8 cellular contexts compared by ENCODE assay signal in the genomic region with DNA sequence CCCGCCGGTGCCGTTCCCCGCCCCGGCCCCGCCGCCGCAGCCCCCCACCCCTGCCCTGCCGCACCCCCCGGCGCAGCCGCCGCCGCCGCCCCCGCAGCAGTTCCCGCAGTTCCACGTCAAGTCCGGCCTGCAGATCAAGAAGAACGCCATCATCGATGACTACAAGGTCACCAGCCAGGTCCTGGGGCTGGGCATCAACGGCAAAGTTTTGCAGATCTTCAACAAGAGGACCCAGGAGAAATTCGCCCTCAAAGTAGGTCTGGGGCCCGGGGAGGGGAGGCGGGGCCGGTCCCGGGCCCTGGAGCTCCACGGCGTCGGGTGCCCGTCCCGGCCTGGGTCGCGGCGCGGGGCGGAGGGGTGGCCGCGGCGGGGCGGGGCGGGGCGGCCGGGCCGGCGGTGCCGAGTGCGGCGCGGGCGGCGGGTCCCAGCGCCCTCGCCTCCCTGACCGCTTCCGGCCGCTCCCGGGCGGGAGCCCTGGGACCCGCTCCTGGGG. TPM values are rescaled to one million over a fixed set of nuclear protein-coding genes. Genes with fewer than 3 reads are reported as not detected.
A peak's percentile ranks its signal among the peaks of the same experiment; 100 is the strongest.
DNase-seq lines count a peak whose midpoint lies in the region; ATAC-seq, FAIRE-seq and TF ChIP-seq lines count a peak whose summit lies in the region.

No MANE protein-coding gene starts in this region.

- peaks cover 46 to 52% of the 10 kb centered on the region in 2 experiments for H3K4me1 Mint-ChIP-seq in H9

- H3K4me2 ChIP-seq in DND-41 (ENCODE audit: insufficient read depth, low read length), result peak overlapping the region; percentile 89
- H3K4me2 ChIP-seq in H9 (ENCODE audit: insufficient read depth, insufficient read length, low read length), result peak overlapping the region; percentile 54
- no peak overlapping the region; the same call in 1 of the 2 replicates for H3K4me2 ChIP-seq in GM12878 (ENCODE audit: control insufficient read depth, insufficient read depth)

- no peaks in the 10 kb centered on the region for H3K36me3 ChIP-seq in DND-41 (ENCODE audit: insufficient read depth, low read length)
- no peaks in the 10 kb centered on the region; a peak in 1 of 4 replicates for H3K36me3 ChIP-seq in GM12878 (ENCODE audit: control insufficient read depth in 2 of 2, insufficient read depth in 2 of 2, low read length in 1 of 2)
- H3K36me3 ChIP-seq in iPS-20b (ENCODE audit: insufficient read depth, low read depth, low read length), result no peaks in the 10 kb centered on the region

- H3K56ac ChIP-seq in H9 (ENCODE audit: insufficient read length, low read depth, low read length), result no peak overlapping the region

- POLR2A ChIA-PET in GM12878 (lab: Charles Lee), result interaction anchor here (18.5 kb wide), 1 partner anchor 25 kb away, joined by 334 read pairs; no protein-coding TSS in a partner anchor

- H3K14ac ChIP-seq in H9 (ENCODE audit: insufficient read depth, low read length), result peak overlapping the region; percentile 17; the same call in 1 of the 2 replicates

- TF ChIP-seq POLR2A in GM12878 (IDR thresholded peaks at IDR 0.05; ENCODE audit: low read depth, low read length), result peak; percentile 12; the same call in 1 of the 2 replicates

- H3K27me3 Mint-ChIP-seq in H9 (ENCODE audit: low read depth), result peaks cover 67% of the 10 kb centered on the region

- SMC1A ChIA-PET in GM12878 (lab: Charles Lee; ENCODE audit: uncharacterized antibody, unreplicated experiment), result interaction anchor here (1.0 to 9.6 kb wide), 4 partner anchors 11 to 34 kb away, joined by 3 to 222 read pairs (median 5); no protein-coding TSS in a partner anchor

- ATAC-seq in DND-41 (ENCODE audit: insufficient read depth, low read depth) (peak; percentile 46), GM12878 (peak; percentile 22)

- H4K5ac ChIP-seq in H9 (ENCODE audit: insufficient read length, low read depth, low read length), result no peak overlapping the region

- H3K4me1 ChIP-seq in DND-41 (ENCODE audit: insufficient read depth, low read length), result peaks cover 28% of the 10 kb centered on the region
- peaks cover 13% of the 10 kb centered on the region; the same call in 1 of the 2 replicates for H3K4me1 ChIP-seq in H9 (ENCODE audit: insufficient read depth, low read length)
- H3K4me1 ChIP-seq in GM12878 (ENCODE audit: control insufficient read depth, insufficient read depth, low read length), result peaks cover 37% of the 10 kb centered on the region
- peaks cover 22% of the 10 kb centered on the region for H3K4me1 ChIP-seq in iPS-20b (ENCODE audit: insufficient read depth, low read length)

- no peak overlapping the region for H2BK120ac ChIP-seq in H9 (ENCODE audit: low read depth, low read length, poor library complexity, severe bottlenecking)

- H2AK5ac ChIP-seq in H9 (ENCODE audit: insufficient read length, low read length), result no peak overlapping the region

- H3K27ac ChIP-seq in DND-41 (ENCODE audit: low read length) (peak overlapping the region; percentile 21; the same call in 1 of the 2 replicates), H9 (ENCODE audit: insufficient read length, low read depth, low read length) (no peak overlapping the region), GM12878 (ENCODE audit: control insufficient read depth, insufficient read depth) (peak overlapping the region; percentile 86), iPS-20b (ENCODE audit: low read length) (no peak overlapping the region)

- RAD21 ChIA-PET in GM12878 (lab: Charles Lee; ENCODE audit: unreplicated experiment), result interaction anchor here (1.0 to 6.8 kb wide), 3 partner anchors 12 to 76 kb away, joined by 3 to 22 read pairs (median 5); no protein-coding TSS in a partner anchor

- no peaks in the 10 kb centered on the region for H3K79me1 ChIP-seq in H9 (ENCODE audit: insufficient read depth, low read depth, low read length, poor library complexity, severe bottlenecking)

- no peak overlapping the region for H4K91ac ChIP-seq in H9 (ENCODE audit: insufficient read length, low read depth, low read length)

- H3K79me2 ChIP-seq in DND-41 (ENCODE audit: insufficient read depth, low read length) (peaks cover 42% of the 10 kb centered on the region), H9 (ENCODE audit: insufficient read depth, low read length) (peaks cover 5% of the 10 kb centered on the region; the same call in 1 of the 2 replicates), GM12878 (ENCODE audit: control insufficient read depth, insufficient read depth, low read length) (peaks cover 47% of the 10 kb centered on the region)

- no TSS peak for BruUV-seq in GM12878 (replicated peaks; lab: Mats Ljungman, UMichigan)

- no peak overlapping the region for H3T11ph ChIP-seq in H9 (ENCODE audit: low read length)

- intact Hi-C loops in GM12878 (cut with micrococcal nuclease; ENCODE audit: unreplicated experiment), result no loop called here

- no peak overlapping the region for H2BK12ac ChIP-seq in H9 (ENCODE audit: insufficient read length, low read depth, low read length)

- no peak for TF ChIP-seq CTCF in DND-41 (IDR thresholded peaks at IDR 0.05; ENCODE audit: borderline replicate concordance, extremely low read depth, low read length, poor library complexity, severe bottlenecking)
- no peak for TF ChIP-seq CTCF in H9 (conservative IDR thresholded peaks at IDR 0.05)
- no peak for TF ChIP-seq CTCF in GM12878 (IDR thresholded peaks at IDR 0.05 in 2 of 3, conservative IDR thresholded peaks at IDR 0.05 in 1 of 3; ENCODE audit: control insufficient read depth in 2 of 3, extremely low read depth in 1 of 3, insufficient read depth in 1 of 3, low read depth in 3 of 3, low read length in 3 of 3)

- DNase-seq in DND-41 (peak; percentile 35), H9 (no peak), RCC 7860 (ENCODE audit: low spot score) (peak; percentile 6), GM12878 (ENCODE audit: low read depth, low spot score) (no peak), NCI-H1930 (lab: John Stamatoyannopoulos, UW) (no peak), SHP77 (lab: John Stamatoyannopoulos, UW) (no peak)
- peak; percentile 13 to 38 for DNase-seq in stimulated activated CD4-positive, alpha-beta T cell treated with anti-CD3 and anti-CD28 coated beads, Interleukin-1b, Interleukin-23, amount 100 ng/mL, for 4 hours (ENCODE audit: low read depth in 2 of 2)

- peaks cover 0 to 4% (median 0%) of the 10 kb centered on the region in 3 experiments; a peak in 1 of 7 replicates for H3K36me3 Mint-ChIP-seq in H9 (ENCODE audit: insufficient read depth in 1 of 3, low read depth in 3 of 3)

- H2AFZ ChIP-seq in DND-41 (ENCODE audit: low read depth, low read length) (peak overlapping the region; percentile 75), H9 (ENCODE audit: low read length) (no peak overlapping the region), GM12878 (ENCODE audit: control insufficient read depth, low read depth, low read length) (peak overlapping the region; percentile 13)

- FAIRE-seq in RCC 7860 (lab: Jason Lieb, UNC), result no peak
- FAIRE-seq in GM12878 (lab: Jason Lieb, UNC), result no peak

- H3K4me3 ChIP-seq in DND-41 (ENCODE audit: low read depth in 1 of 2, low read length in 2 of 2) (peak overlapping the region; percentile 87; a peak in 3 of 4 replicates), GM12878 (peak overlapping the region; percentile 91), iPS-20b (ENCODE audit: low read length) (peak overlapping the region; percentile 93)

- peaks cover 0 to 2% of the 10 kb centered on the region in 2 experiments; a peak in 1 of 5 replicates for H3K9me3 Mint-ChIP-seq in H9

- H3K4me3 Mint-ChIP-seq in H9, result peak overlapping the region; percentile 93 to 96

- no peak overlapping the region for H3K18ac ChIP-seq in H9 (ENCODE audit: insufficient read length, low read depth, low read length)

- H4K8ac ChIP-seq in H9 (replicated peaks; ENCODE audit: insufficient read length, low read depth, low read length), result no peak overlapping the region

- H2BK5ac ChIP-seq in H9 (ENCODE audit: insufficient read length, low read length), result no peak overlapping the region

- TF ChIP-seq RAD21 in GM12878 (IDR thresholded peaks at IDR 0.05; ENCODE audit: insufficient read depth, low read depth, low read length), result no peak

- in situ Hi-C loops in GM12878 (cut with MboI), result no loop called here

- CTCF ChIA-PET in GM12878 (lab: Yijun Ruan, JAX), result interaction anchor here (0.8 to 1.5 kb wide), 3 partner anchors 27 to 50 kb away, joined by 3 to 5 read pairs (median 4); a partner anchor contains a TSS

- no CpG with 5 or more reads among the region's 60 CpGs for WGBS in H9 (ENCODE audit: extremely low coverage, insufficient read length, low lambda C conversion rate)
- 2% methylated on average over 10 of the region's 60 CpGs for WGBS in GM12878 (ENCODE audit: insufficient coverage, insufficient replicate concordance, low lambda C conversion rate, missing lambda C conversion rate)

- H3K23ac ChIP-seq in H9 (ENCODE audit: insufficient read length, low read depth, low read length), result no peak overlapping the region

- peaks cover 39% of the 10 kb centered on the region for H3K27me3 ChIP-seq in DND-41 (ENCODE audit: insufficient read depth, low read length, poor library complexity)
- H3K27me3 ChIP-seq in H9 (ENCODE audit: insufficient read depth, low read length), result peaks cover 23% of the 10 kb centered on the region
- no peaks in the 10 kb centered on the region for H3K27me3 ChIP-seq in GM12878 (replicated peaks in 1 of 2; ENCODE audit: control insufficient read depth in 2 of 2, insufficient read depth in 2 of 2, low read length in 1 of 2)
- H3K27me3 ChIP-seq in iPS-20b (ENCODE audit: insufficient read depth, low read length), result peaks cover 59% of the 10 kb centered on the region

- no peak overlapping the region for H2BK20ac ChIP-seq in H9 (ENCODE audit: low read depth, low read length, poor library complexity, severe bottlenecking)

- TF ChIP-seq EP300 in GM12878 (IDR thresholded peaks at IDR 0.05; ENCODE audit: borderline replicate concordance in 1 of 2, control insufficient read depth in 1 of 2, low read depth in 2 of 2, low read length in 2 of 2), result no peak

- H3K9ac ChIP-seq in DND-41 (ENCODE audit: low read depth, low read length) (peak overlapping the region; percentile 70), H9 (ENCODE audit: extremely low read depth, insufficient read length, low read length) (peak overlapping the region; percentile 56), GM12878 (ENCODE audit: control insufficient read depth, insufficient read depth, low read length) (peak overlapping the region; percentile 76), iPS-20b (ENCODE audit: low read depth, low read length) (peak overlapping the region; percentile 89)

- H3K23me2 ChIP-seq in H9 (ENCODE audit: insufficient read length, low read depth, low read length, poor library complexity, severe bottlenecking), result peaks cover 15% of the 10 kb centered on the region

- H3K4ac ChIP-seq in H9 (ENCODE audit: low read depth, low read length), result no peak overlapping the region

- H3K27ac Mint-ChIP-seq in H9, result peak overlapping the region in 1 of 3 experiments; percentile 95; a peak in 2 of 7 replicates

- peaks cover 35% of the 10 kb centered on the region for H4K20me1 ChIP-seq in DND-41 (ENCODE audit: insufficient read depth, low read length)
- H4K20me1 ChIP-seq in H9 (ENCODE audit: control insufficient read depth, insufficient read depth, insufficient read length), result no peaks in the 10 kb centered on the region
- H4K20me1 ChIP-seq in GM12878 (ENCODE audit: control insufficient read depth, insufficient read depth), result no peaks in the 10 kb centered on the region

- no peak overlapping the region for H2BK15ac ChIP-seq in H9 (ENCODE audit: low read depth, low read length)

- H3K9me3 ChIP-seq in DND-41 (ENCODE audit: insufficient read depth, low read length, severe bottlenecking), result no peaks in the 10 kb centered on the region
- no peaks in the 10 kb centered on the region for H3K9me3 ChIP-seq in H9 (ENCODE audit: control insufficient read depth, low read depth, low read length)
- H3K9me3 ChIP-seq in GM12878 (replicated peaks; ENCODE audit: control insufficient read depth, insufficient read depth, low read length), result no peaks in the 10 kb centered on the region
- H3K9me3 ChIP-seq in iPS-20b (ENCODE audit: insufficient read depth, low read depth, low read length), result no peaks in the 10 kb centered on the region

RNA-seq across cellular contexts. Expression of a gene that starts 0.6 kb away (rescaled TPM):
- total RNA-seq in H9 (2021) (48.0 and 50.1 TPM in 2 replicates), GM12878 (2014; rRNA removed) (59.9 and 62.6 TPM in 2 replicates), GM12878 (2014; rRNA removed; fragmentation: Illumina TruSeq; extraction: Trizol) (36.1 and 38.8 TPM in 2 replicates), GM12878 (2021) (92.2 and 93.0 TPM in 2 replicates)
- 38.9 and 42.0 TPM in 2 replicates for total RNA-seq in GM12878 (2013; cell fraction: nucleolus; rRNA removed)
- 44.2 TPM for polyA plus RNA-seq in GM12878 (2011; ENCODE audit: low read depth)
- polyA plus RNA-seq in GM12878 (2011; rRNA removed) (51.0 and 71.7 TPM in 2 replicates), GM12878 (2014; fragmentation: Illumina TruSeq; extraction: Trizol) (66.8 and 70.6 TPM in 2 replicates), GM12878 (2014; fragmentation: Nextera tagmentation; extraction: Ambion mirVana) (1 to 10 TPM in 1 of 2 experiments, under 1 TPM in 1; 0.72 to 4.9 TPM), GM12878 (2014; rRNA removed) (65.5 and 65.7 TPM in 2 replicates), GM12878 (2016; fragmentation: Nextera tagmentation; extraction: Ambion mirVana) (1 to 10 TPM; 4.2 to 6.2 TPM)
- polyA plus RNA-seq in GM12878 (2011; cell fraction: cytosol; rRNA removed), result 83.8 and 84.4 TPM in 2 replicates
- 110 and 118 TPM in 2 replicates for polyA plus RNA-seq in GM12878 (2011; cell fraction: nucleus; rRNA removed)
- 44.4 and 63.5 TPM in 2 replicates for polyA plus RNA-seq in GM12878 (2012)
- polyA minus RNA-seq in GM12878 (2011; rRNA and poly(A)+ RNA removed), result 67.7 and 81.3 TPM in 2 replicates
- polyA minus RNA-seq in GM12878 (2011; cell fraction: cytosol; rRNA and poly(A)+ RNA removed), result 25.1 and 29.4 TPM in 2 replicates
- polyA minus RNA-seq in GM12878 (2011; cell fraction: nucleus; rRNA and poly(A)+ RNA removed), result 23.2 and 39.0 TPM in 2 replicates

RNA-seq across cellular contexts. Expression of a gene that starts 50.0 kb away (rescaled TPM):
- total RNA-seq in H9 (2021), result 4.0 and 4.7 TPM in 2 replicates
- total RNA-seq in GM12878 (2013; cell fraction: nucleolus; rRNA removed), result 26.7 and 27.4 TPM in 2 replicates
- 10.7 and 11.1 TPM in 2 replicates for total RNA-seq in GM12878 (2014; rRNA removed)
- total RNA-seq in GM12878 (2014; rRNA removed; fragmentation: Illumina TruSeq; extraction: Trizol), result 10.0 and 10.7 TPM in 2 replicates
- total RNA-seq in GM12878 (2021), result 8.9 and 11.2 TPM in 2 replicates
- polyA plus RNA-seq in GM12878 (2011; ENCODE audit: low read depth), result 2.8 TPM
- polyA plus RNA-seq in GM12878 (2011; rRNA removed), result 12.9 and 15.4 TPM in 2 replicates
- polyA plus RNA-seq in GM12878 (2011; cell fraction: cytosol; rRNA removed), result 8.8 and 9.4 TPM in 2 replicates
- polyA plus RNA-seq in GM12878 (2011; cell fraction: nucleus; rRNA removed), result 7.3 and 7.8 TPM in 2 replicates
- polyA plus RNA-seq in GM12878 (2012), result 3.7 and 6.0 TPM in 2 replicates
- polyA plus RNA-seq in GM12878 (2014; fragmentation: Illumina TruSeq; extraction: Trizol), result 9.8 and 14.9 TPM in 2 replicates
- 1 to 10 TPM; 1.6 to 2.8 TPM for polyA plus RNA-seq in GM12878 (2014; fragmentation: Nextera tagmentation; extraction: Ambion mirVana)
- polyA plus RNA-seq in GM12878 (2014; rRNA removed), result 6.0 and 8.6 TPM in 2 replicates
- polyA plus RNA-seq in GM12878 (2016; fragmentation: Nextera tagmentation; extraction: Ambion mirVana), result 10 to 100 TPM in 1 of 2 experiments, 1 to 10 TPM in 1; 10.0 to 11.7 TPM
- 15.7 and 16.0 TPM in 2 replicates for polyA minus RNA-seq in GM12878 (2011; rRNA and poly(A)+ RNA removed)
- 6.0 and 7.1 TPM in 2 replicates for polyA minus RNA-seq in GM12878 (2011; cell fraction: cytosol; rRNA and poly(A)+ RNA removed)
- polyA minus RNA-seq in GM12878 (2011; cell fraction: nucleus; rRNA and poly(A)+ RNA removed), result 5.1 and 8.2 TPM in 2 replicates

Comparison
In these comparisons a context has a peak if more than half of its experiments do, and no peak if none do; other contexts are left out.
1. DNase-seq: peak in DND-41 (single experiment), RCC 7860 (single experiment) and stimulated activated CD4-positive, alpha-beta T cell treated with anti-CD3 and anti-CD28 coated beads, Interleukin-1b, Interleukin-23, amount 100 ng/mL, for 4 hours (2 of 2); none in H9 (single experiment), GM12878 (single experiment), NCI-H1930 (0 of 2) and SHP77 (0 of 2).
2. H3K27ac ChIP-seq: peak in DND-41 (single experiment) and GM12878 (single experiment); none in H9 (single experiment) and iPS-20b (single experiment).
3. Peak in every context shown above with its lines, with median percentiles within 50 percentile points of each other: H3K4me3 ChIP-seq and H3K9ac ChIP-seq.